In the genomic region with DNA sequence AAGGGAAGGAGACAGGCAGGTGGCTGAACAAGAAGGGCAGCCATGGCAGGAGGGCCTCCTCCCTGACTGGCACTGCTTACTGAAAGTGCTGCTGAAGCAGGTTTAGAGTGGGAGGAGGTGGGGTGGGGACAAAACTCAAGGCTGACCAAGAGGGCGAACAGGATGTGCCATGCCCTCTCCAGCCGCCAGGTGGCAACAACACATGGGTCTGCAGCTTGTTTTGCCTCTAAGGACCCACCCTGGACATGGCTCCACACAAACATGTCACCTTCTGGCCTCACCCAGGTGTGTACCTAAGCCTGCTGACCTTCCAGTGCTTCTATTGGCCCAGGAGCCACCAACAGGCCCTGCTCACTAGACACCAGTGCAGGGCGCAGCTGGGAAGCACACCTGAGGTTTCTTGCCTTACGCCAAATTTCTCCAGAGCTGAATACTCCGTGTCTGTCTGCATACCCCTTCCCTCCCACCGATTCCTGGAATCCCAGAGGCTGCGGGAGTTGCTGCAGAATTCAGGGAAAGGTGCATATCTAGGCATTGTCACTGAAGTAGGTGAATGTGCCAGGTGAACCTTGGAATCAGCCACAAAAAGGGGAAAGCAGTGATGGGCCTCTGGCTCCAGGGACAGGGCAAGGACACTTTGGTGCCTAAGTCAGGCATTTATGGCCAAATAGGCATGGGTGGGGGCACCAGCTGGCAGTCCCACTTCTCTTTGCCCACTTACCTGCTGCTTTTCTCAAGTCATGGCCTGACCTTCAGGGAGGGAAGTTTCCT, we compare ENCODE assay signal across 8 cellular contexts. TPM values are rescaled to one million over a fixed set of nuclear protein-coding genes. Genes with fewer than 3 reads are reported as not detected.
DNase-seq lines count a peak whose midpoint lies in the region; ATAC-seq and TF ChIP-seq lines count a peak whose summit lies in the region.

No MANE protein-coding gene starts in this region.

- no peaks in the 10 kb centered on the region for H3K27me3 Mint-ChIP-seq in activated naive CD4-positive, alpha-beta T cell treated with anti-CD3 and anti-CD28 coated beads for 36 hours (ENCODE audit: low read depth)
- H3K27me3 Mint-ChIP-seq in osteocyte (ENCODE audit: unreplicated experiment) (no peaks in the 10 kb centered on the region), type B pancreatic cell (no peaks in the 10 kb centered on the region)

- H3K4me1 ChIP-seq in SJCRH30 = peaks cover 37% of the 10 kb centered on the region

- H3K4me1 Mint-ChIP-seq in activated naive CD4-positive, alpha-beta T cell treated with anti-CD3 and anti-CD28 coated beads for 36 hours (ENCODE audit: low read depth) = peaks cover 4% of the 10 kb centered on the region
- H3K4me1 Mint-ChIP-seq in osteocyte (ENCODE audit: unreplicated experiment) = peaks cover 52% of the 10 kb centered on the region
- H3K4me1 Mint-ChIP-seq in type B pancreatic cell (ENCODE audit: unreplicated experiment) = peaks cover 42% of the 10 kb centered on the region

- peak; percentile 55 for DNase-seq in COLO829 (ENCODE audit: low spot score)
- peak; percentile 57 for DNase-seq in LHCN-M2 (ENCODE audit: low read depth)
- DNase-seq in SJCRH30 = peak; percentile 58 to 69
- DNase-seq in activated naive CD4-positive, alpha-beta T cell treated with anti-CD3 and anti-CD28 coated beads for 36 hours = peak; percentile 73
- DNase-seq in globus pallidus (ENCODE audit: low spot score) = peak; percentile 88
- peak; percentile 88 for DNase-seq in osteocyte (ENCODE audit: extremely low spot score, unreplicated experiment)
- DNase-seq in type B pancreatic cell (ENCODE audit: extremely low spot score, unreplicated experiment) = no peak

- H3K9me3 Mint-ChIP-seq in activated naive CD4-positive, alpha-beta T cell treated with anti-CD3 and anti-CD28 coated beads for 36 hours = no peaks in the 10 kb centered on the region
- H3K9me3 Mint-ChIP-seq in osteocyte (ENCODE audit: unreplicated experiment) (no peaks in the 10 kb centered on the region), type B pancreatic cell (no peaks in the 10 kb centered on the region)

- TF ChIP-seq CTCF in osteocyte (IDR thresholded peaks at IDR 0.05) (peak; percentile 87), type B pancreatic cell (conservative IDR thresholded peaks at IDR 0.05) (peak; percentile 89)

- intact Hi-C loops in activated naive CD4-positive, alpha-beta T cell treated with anti-CD3 and anti-CD28 coated beads for 36 hours (cut with micrococcal nuclease) = loop anchor here (1.0 kb wide), 3 partner anchors 76 to 255 kb away; no protein-coding TSS in a partner anchor

- H3K36me3 Mint-ChIP-seq in activated naive CD4-positive, alpha-beta T cell treated with anti-CD3 and anti-CD28 coated beads for 36 hours (ENCODE audit: low read depth) = no peaks in the 10 kb centered on the region
- H3K36me3 Mint-ChIP-seq in osteocyte (ENCODE audit: unreplicated experiment) (no peaks in the 10 kb centered on the region), type B pancreatic cell (peaks cover 14% of the 10 kb centered on the region)

- H3K27me3 ChIP-seq in SJCRH30 = no peaks in the 10 kb centered on the region

- CTCF ChIA-PET in activated naive CD4-positive, alpha-beta T cell treated with anti-CD3 and anti-CD28 coated beads for 36 hours (lab: Charles Lee) = interaction anchor here (0.6 to 8.9 kb wide), 23 partner anchors 13 to 324 kb away, joined by 3 to 126 read pairs (median 3); a partner anchor contains a TSS

- peak; percentile 61 for ATAC-seq in GM21367 (IDR thresholded peaks at IDR 0.05; ENCODE audit: unreplicated experiment)

- no peak overlapping the region for H3K27ac Mint-ChIP-seq in activated naive CD4-positive, alpha-beta T cell treated with anti-CD3 and anti-CD28 coated beads for 36 hours
- peak overlapping the region; percentile 84 for H3K27ac Mint-ChIP-seq in osteocyte (ENCODE audit: unreplicated experiment)
- H3K27ac Mint-ChIP-seq in type B pancreatic cell = peak overlapping the region; percentile 54

- H3K4me3 Mint-ChIP-seq in activated naive CD4-positive, alpha-beta T cell treated with anti-CD3 and anti-CD28 coated beads for 36 hours = no peak overlapping the region
- H3K4me3 Mint-ChIP-seq in osteocyte (ENCODE audit: unreplicated experiment) (no peak overlapping the region), type B pancreatic cell (no peak overlapping the region)

- H3K27ac ChIP-seq in SJCRH30 = no peak overlapping the region

- peaks cover 10% of the 10 kb centered on the region; the same call in 1 of the 2 replicates for H3K36me3 ChIP-seq in SJCRH30

- no peak overlapping the region for H3K4me3 ChIP-seq in SJCRH30

- no peaks in the 10 kb centered on the region for H3K9me3 ChIP-seq in SJCRH30 (replicated peaks)

RNA-seq across cellular contexts. Expression of a gene that starts 5.3 kb away (rescaled TPM):
- 57.6 and 60.4 TPM in 2 replicates for total RNA-seq in LHCN-M2 (2014; rRNA removed)
- polyA plus RNA-seq in LHCN-M2 (2012) = 32.9 TPM
- 67.5 and 73.2 TPM in 2 replicates for total RNA-seq in SJCRH30 (2014; rRNA removed; shearing (Covaris generic))
- 10 to 100 TPM; 19.3 to 21.5 TPM for total RNA-seq in activated naive CD4-positive, alpha-beta T cell treated with anti-CD3 and anti-CD28 coated beads for 36 hours
- total RNA-seq in osteocyte = 7.7 and 9.3 TPM in 2 replicates
- total RNA-seq in type B pancreatic cell (ENCODE audit: low replicate concordance) = 10.3 and 46.2 TPM in 2 replicates

RNA-seq across cellular contexts. Expression of a gene that starts 28.3 kb away (rescaled TPM):
- total RNA-seq in LHCN-M2 (2014; rRNA removed) (0.06 and 0.17 TPM in 2 replicates), osteocyte (10.3 and 10.5 TPM in 2 replicates), type B pancreatic cell (ENCODE audit: low replicate concordance) (23.4 and 35.5 TPM in 2 replicates)
- polyA plus RNA-seq in LHCN-M2 (2012) = 0.36 TPM
- total RNA-seq in SJCRH30 (2014; rRNA removed; shearing (Covaris generic)) = 2.6 and 4.0 TPM in 2 replicates
- 1 to 10 TPM; 1.1 to 1.2 TPM for total RNA-seq in activated naive CD4-positive, alpha-beta T cell treated with anti-CD3 and anti-CD28 coated beads for 36 hours

RNA-seq across cellular contexts. Expression of a gene that starts 29.2 kb away (rescaled TPM):
- total RNA-seq in LHCN-M2 (2014; rRNA removed) = 0.23 TPM in 1 of 2 replicates, not detected in the other
- 0.34 TPM for polyA plus RNA-seq in LHCN-M2 (2012)
- 5.8 and 5.9 TPM in 2 replicates for total RNA-seq in SJCRH30 (2014; rRNA removed; shearing (Covaris generic))
- not detected for total RNA-seq in activated naive CD4-positive, alpha-beta T cell treated with anti-CD3 and anti-CD28 coated beads for 36 hours
- not detected in 2 replicates for total RNA-seq in osteocyte
- 0.48 and 0.60 TPM in 2 replicates for total RNA-seq in type B pancreatic cell (ENCODE audit: low replicate concordance)
